19 cellular contexts compared by ENCODE assay signal in the genomic region with DNA sequence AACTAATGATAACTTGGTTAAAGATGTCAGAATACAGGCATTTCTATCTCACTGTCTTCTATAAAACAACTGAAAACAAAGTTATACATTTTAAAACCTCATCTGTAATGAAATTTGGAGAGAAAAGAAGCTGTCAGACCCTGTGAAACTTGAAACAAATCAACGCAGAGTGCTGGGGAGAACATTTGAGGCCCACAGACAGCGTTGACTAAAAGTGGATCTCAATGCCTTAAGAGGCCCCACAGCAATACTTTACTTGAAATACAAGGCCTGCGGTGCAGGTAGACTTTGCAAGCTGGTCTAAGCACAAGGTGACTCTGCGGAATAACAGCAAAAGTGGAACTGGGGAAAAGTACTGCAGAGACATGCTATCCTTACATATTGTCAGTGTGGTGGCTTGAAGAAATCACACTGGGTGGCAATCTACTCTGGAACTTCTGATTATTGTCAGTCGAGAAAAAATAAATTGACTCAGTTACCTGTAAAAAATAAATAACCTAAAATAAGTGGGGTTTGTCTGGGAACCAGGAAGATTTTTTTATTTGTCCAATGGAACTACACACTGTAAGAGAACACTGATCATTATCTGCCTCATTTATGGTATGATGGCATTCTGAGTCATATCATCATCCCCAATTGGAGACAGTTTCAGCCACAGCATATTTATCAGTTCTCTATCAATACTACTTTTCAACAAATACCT.
DNase-seq lines count a peak whose midpoint lies in the region; ATAC-seq, FAIRE-seq and TF ChIP-seq lines count a peak whose summit lies in the region.
"Had no signal": no experiment of that assay in that cellular context is flagged by ENCODE, and none has a peak within 500 bp of the region (broad histone marks: within the 10 kb centered on the region; RNA-seq: fewer than 3 reads in every experiment).

No MANE protein-coding gene starts in this region.

- DNase-seq in GM23338 (ENCODE audit: low spot score) (peak; percentile 13), M059J (ENCODE audit: low read depth) (peak; percentile 41), astrocyte (ENCODE audit: low read depth) (peak; percentile 33), neural progenitor cell (ENCODE audit: low spot score) (no peak)
- no peak for DNase-seq in natural killer cell treated with Interleukin-12 subunit alpha and Interleukin-12 subunit beta and Interleukin-15 and Interleukin-18, amount 100 ng/mL, for 72 hours (ENCODE audit: low spot score)
- DNase-seq in effector memory CD4-positive, alpha-beta T cell = no peak
- no peak for DNase-seq in activated naive CD4-positive, alpha-beta T cell treated with anti-CD3 and anti-CD28 coated beads, Interleukin-2, amount 50 U/mL, for 16 hours
- DNase-seq: BE2C; cerebellar nuclear complex; effector CD8-positive, alpha-beta T cell; GF-D8; kidney glomerular epithelial cell; midbrain; NCI-H187 treated with DMSO at 0.1 percent for 48 hours; NCI-H446 had no signal

- H3F3A ChIP-seq in GM23338 (replicated peaks; ENCODE audit: low read depth) (no peaks in the 10 kb centered on the region), neural progenitor cell (ENCODE audit: low read depth) (no peaks in the 10 kb centered on the region)

- H3K79me2 ChIP-seq in GM23338 (replicated peaks; ENCODE audit: insufficient read depth) (no peaks in the 10 kb centered on the region), astrocyte (ENCODE audit: insufficient read depth, low read length) (no peaks in the 10 kb centered on the region), neural progenitor cell (ENCODE audit: low read depth) (no peaks in the 10 kb centered on the region)

- H2AFZ ChIP-seq in GM23338 (0 out of 2 replicates have a peak overlapping the region, but pooled peaks have one; percentile 65), astrocyte (ENCODE audit: low read depth, low read length) (no peak overlapping the region), neural progenitor cell (replicated peaks) (peak overlapping the region; percentile 84)

- FAIRE-seq in astrocyte (lab: Jason Lieb, UNC) = no peak
- FAIRE-seq: GM12878 had no signal

- H3K36me3 ChIP-seq in GM23338 (ENCODE audit: insufficient read depth) = no peaks in the 10 kb centered on the region
- no peaks in the 10 kb centered on the region for H3K36me3 ChIP-seq in astrocyte (ENCODE audit: insufficient read depth, low read length)
- H3K36me3 ChIP-seq in neural progenitor cell = no peaks in the 10 kb centered on the region
- no peaks in the 10 kb centered on the region for H3K36me3 ChIP-seq in effector memory CD4-positive, alpha-beta T cell (ENCODE audit: control insufficient read depth, insufficient read depth, low read length)
- H3K36me3 ChIP-seq: BE2C, SJSA1, suprapubic skin had no signal

- no peak overlapping the region for H3K27ac ChIP-seq in GM23338 (ENCODE audit: low read depth)
- no peak overlapping the region for H3K27ac ChIP-seq in astrocyte (ENCODE audit: low read depth, low read length)
- H3K27ac ChIP-seq in neural progenitor cell = no peak overlapping the region
- H3K27ac ChIP-seq in effector memory CD4-positive, alpha-beta T cell (ENCODE audit: insufficient read depth, low read length, poor library complexity, severe bottlenecking) = no peak overlapping the region
- H3K27ac ChIP-seq: SJSA1, suprapubic skin had no signal

- TF ChIP-seq CTCF in GM23338 (conservative IDR thresholded peaks at IDR 0.05; ENCODE audit: low read depth in 2 of 2) (no peak), astrocyte (IDR thresholded peaks at IDR 0.05; ENCODE audit: insufficient read depth, low read depth, low read length) (no peak), neural progenitor cell (IDR thresholded peaks at IDR 0.05) (no peak)

- H3K4me3 Mint-ChIP-seq in GM23338 (no peak overlapping the region), astrocyte (ENCODE audit: unreplicated experiment) (no peak overlapping the region), neural progenitor cell (no peak overlapping the region)
- H3K4me3 Mint-ChIP-seq in natural killer cell treated with Interleukin-12 subunit alpha and Interleukin-12 subunit beta and Interleukin-15 and Interleukin-18, amount 100 ng/mL, for 72 hours = no peak overlapping the region
- H3K4me3 Mint-ChIP-seq: IgD-negative memory B cell had no signal

- H3K9ac ChIP-seq in astrocyte (ENCODE audit: low read length) (no peak overlapping the region), neural progenitor cell (no peak overlapping the region)

- no peak overlapping the region for H3K4me2 ChIP-seq in GM23338
- no peak overlapping the region for H3K4me2 ChIP-seq in astrocyte (ENCODE audit: low read length)
- no peak overlapping the region for H3K4me2 ChIP-seq in neural progenitor cell

- H3K27ac Mint-ChIP-seq in GM23338 (peak overlapping the region; percentile 93), astrocyte (ENCODE audit: unreplicated experiment) (no peak overlapping the region), neural progenitor cell (no peak overlapping the region)
- no peak overlapping the region for H3K27ac Mint-ChIP-seq in natural killer cell treated with Interleukin-12 subunit alpha and Interleukin-12 subunit beta and Interleukin-15 and Interleukin-18, amount 100 ng/mL, for 72 hours
- H3K27ac Mint-ChIP-seq: IgD-negative memory B cell had no signal

- H3K36me3 Mint-ChIP-seq in GM23338 (ENCODE audit: low read depth) (peaks cover 9% of the 10 kb centered on the region; the same call in 2 of the 3 replicates), astrocyte (ENCODE audit: low read depth, unreplicated experiment) (no peaks in the 10 kb centered on the region), neural progenitor cell (no peaks in the 10 kb centered on the region)
- no peaks in the 10 kb centered on the region for H3K36me3 Mint-ChIP-seq in natural killer cell treated with Interleukin-12 subunit alpha and Interleukin-12 subunit beta and Interleukin-15 and Interleukin-18, amount 100 ng/mL, for 72 hours
- H3K36me3 Mint-ChIP-seq: IgD-negative memory B cell had no signal

- H3K4me1 ChIP-seq in GM23338 (ENCODE audit: insufficient read depth) (peaks cover 5% of the 10 kb centered on the region; the same call in 1 of the 2 replicates), astrocyte (ENCODE audit: insufficient read depth, low read length) (no peaks in the 10 kb centered on the region), neural progenitor cell (no peaks in the 10 kb centered on the region)
- no peaks in the 10 kb centered on the region for H3K4me1 ChIP-seq in effector memory CD4-positive, alpha-beta T cell (ENCODE audit: control insufficient read depth, insufficient read depth, low read length, poor library complexity, severe bottlenecking)
- H3K4me1 ChIP-seq: BE2C, SJSA1, suprapubic skin had no signal

- H3K9me2 ChIP-seq in GM23338 (ENCODE audit: insufficient read depth) = no peaks in the 10 kb centered on the region

- no peaks in the 10 kb centered on the region for H3K9me3 ChIP-seq in astrocyte (ENCODE audit: insufficient read depth, low read depth, low read length)
- H3K9me3 ChIP-seq in neural progenitor cell (ENCODE audit: low read depth) = no peaks in the 10 kb centered on the region
- no peaks in the 10 kb centered on the region for H3K9me3 ChIP-seq in effector memory CD4-positive, alpha-beta T cell (ENCODE audit: control insufficient read depth, low read length)
- H3K9me3 ChIP-seq: BE2C, SJSA1, suprapubic skin had no signal

- H3K4me1 Mint-ChIP-seq in GM23338 (peaks cover 27% of the 10 kb centered on the region; the same call in 2 of the 3 replicates), astrocyte (ENCODE audit: low read depth, unreplicated experiment) (peaks cover 7% of the 10 kb centered on the region), neural progenitor cell (no peaks in the 10 kb centered on the region)
- no peaks in the 10 kb centered on the region for H3K4me1 Mint-ChIP-seq in natural killer cell treated with Interleukin-12 subunit alpha and Interleukin-12 subunit beta and Interleukin-15 and Interleukin-18, amount 100 ng/mL, for 72 hours (ENCODE audit: low read depth in 2 of 2)
- H3K4me1 Mint-ChIP-seq: IgD-negative memory B cell had no signal

- peaks cover 2% of the 10 kb centered on the region; the same call in 2 of the 3 replicates for H3K9me3 Mint-ChIP-seq in GM23338
- H3K9me3 Mint-ChIP-seq in astrocyte (ENCODE audit: unreplicated experiment) = peaks cover 3% of the 10 kb centered on the region
- no peaks in the 10 kb centered on the region for H3K9me3 Mint-ChIP-seq in neural progenitor cell
- peaks cover 9% of the 10 kb centered on the region for H3K9me3 Mint-ChIP-seq in natural killer cell treated with Interleukin-12 subunit alpha and Interleukin-12 subunit beta and Interleukin-15 and Interleukin-18, amount 100 ng/mL, for 72 hours

- H3K27me3 ChIP-seq in GM23338 (ENCODE audit: insufficient read depth) (no peaks in the 10 kb centered on the region), astrocyte (ENCODE audit: insufficient read depth, low read length) (no peaks in the 10 kb centered on the region), neural progenitor cell (no peaks in the 10 kb centered on the region)
- H3K27me3 ChIP-seq in effector memory CD4-positive, alpha-beta T cell (replicated peaks; ENCODE audit: control insufficient read depth, insufficient read depth, low read length, poor library complexity, severe bottlenecking) = no peaks in the 10 kb centered on the region
- H3K27me3 ChIP-seq: BE2C, SJSA1, suprapubic skin had no signal

- H3K27me3 Mint-ChIP-seq in GM23338 (ENCODE audit: insufficient read depth, low read depth, poor library complexity) (no peaks in the 10 kb centered on the region), astrocyte (ENCODE audit: low read depth, unreplicated experiment) (no peaks in the 10 kb centered on the region), neural progenitor cell (ENCODE audit: insufficient read depth, low read depth) (no peaks in the 10 kb centered on the region)
- no peaks in the 10 kb centered on the region for H3K27me3 Mint-ChIP-seq in natural killer cell treated with Interleukin-12 subunit alpha and Interleukin-12 subunit beta and Interleukin-15 and Interleukin-18, amount 100 ng/mL, for 72 hours
- H3K27me3 Mint-ChIP-seq: IgD-negative memory B cell had no signal

- H4K20me1 ChIP-seq in GM23338 (replicated peaks; ENCODE audit: insufficient read depth) (no peaks in the 10 kb centered on the region), astrocyte (ENCODE audit: insufficient read depth, low read length) (no peaks in the 10 kb centered on the region), neural progenitor cell (ENCODE audit: low read depth) (no peaks in the 10 kb centered on the region)

- ATAC-seq in GM23338 = peak; percentile 36; the same call in 2 of the 3 replicates
- ATAC-seq in natural killer cell treated with Interleukin-12 subunit alpha and Interleukin-12 subunit beta and Interleukin-15 and Interleukin-18, amount 100 ng/mL, for 72 hours = no peak
- ATAC-seq: GM12878 had no signal

- H3K4me3 ChIP-seq in GM23338 (no peak overlapping the region), astrocyte (ENCODE audit: insufficient read depth, low read depth, low read length) (no peak overlapping the region), neural progenitor cell (no peak overlapping the region)
- no peak overlapping the region for H3K4me3 ChIP-seq in effector memory CD4-positive, alpha-beta T cell (ENCODE audit: insufficient read depth, low read depth, low read length, poor library complexity, severe bottlenecking)
- H3K4me3 ChIP-seq: GM12878, SJSA1, suprapubic skin had no signal

TF ChIP-seq in GM23338, 12 proteins besides CTCF, POLR2A, EP300 and RAD21 (continues in another document):
- no peak for TF ChIP-seq NANOG (IDR thresholded peaks at IDR 0.05; ENCODE audit: borderline replicate concordance)

Comparison
In these comparisons a context has a peak if more than half of its experiments do, and no peak if none do; other contexts are left out.
1. DNase-seq: peak in GM23338 (single experiment), M059J (single experiment) and astrocyte (single experiment); none in neural progenitor cell (single experiment), natural killer cell treated with Interleukin-12 subunit alpha and Interleukin-12 subunit beta and Interleukin-15 and Interleukin-18, amount 100 ng/mL, for 72 hours (single experiment), effector memory CD4-positive, alpha-beta T cell (0 of 3) and activated naive CD4-positive, alpha-beta T cell treated with anti-CD3 and anti-CD28 coated beads, Interleukin-2, amount 50 U/mL, for 16 hours (single experiment).